Comparison of ENCODE assay signal across 13 cellular contexts in the genomic region with DNA sequence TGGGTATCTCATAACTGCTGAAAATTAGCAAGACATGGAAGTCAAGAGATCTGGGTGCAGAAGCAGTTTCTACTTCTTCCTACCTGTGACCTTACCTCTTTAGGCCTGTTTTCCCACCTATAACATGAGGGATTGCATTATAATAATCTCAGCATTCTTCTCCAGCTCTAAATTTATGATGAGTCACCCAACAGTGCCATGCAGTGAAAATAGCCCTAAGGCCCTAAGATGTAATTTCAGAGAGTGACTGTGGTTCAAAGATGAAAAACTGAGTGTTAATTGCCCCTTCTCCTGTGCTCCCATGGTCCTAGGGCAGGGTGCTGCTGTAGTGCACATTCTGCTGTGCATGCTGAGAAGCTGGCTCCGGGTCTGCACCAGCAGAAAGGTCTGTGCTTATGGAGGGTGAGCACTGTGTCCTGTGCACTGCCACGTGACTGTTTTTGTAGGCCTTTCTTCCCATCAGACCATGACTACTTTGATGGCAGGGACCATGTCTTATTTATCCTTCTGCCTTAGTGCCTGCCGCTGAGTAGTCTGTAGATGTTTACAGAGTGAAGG. TPM values are rescaled to one million over a fixed set of nuclear protein-coding genes. Genes with fewer than 3 reads are reported as not detected.
DNase-seq lines count a peak whose midpoint lies in the region; ATAC-seq, FAIRE-seq and TF ChIP-seq lines count a peak whose summit lies in the region.
"Had no signal": no experiment of that assay in that cellular context is flagged by ENCODE, and none has a peak within 500 bp of the region (broad histone marks: within the 10 kb centered on the region; RNA-seq: fewer than 3 reads in every experiment).

No MANE protein-coding gene starts in this region.

- H3K14ac ChIP-seq in H9 (ENCODE audit: insufficient read depth, low read length): no peak overlapping the region

- TF ChIP-seq CTCF in AG04450 (IDR thresholded peaks at IDR 0.05; ENCODE audit: low read depth, low read length): no peak
- no peak for TF ChIP-seq CTCF in HCT116 (IDR thresholded peaks at IDR 0.05 in 2 of 3, conservative IDR thresholded peaks at IDR 0.05 in 1 of 3; ENCODE audit: borderline replicate concordance in 1 of 3, insufficient read depth in 1 of 3, low read depth in 2 of 3, low read length in 2 of 3)
- no peak for TF ChIP-seq CTCF in keratinocyte (optimal IDR thresholded peaks at IDR 0.05 in 1 of 3, IDR thresholded peaks at IDR 0.05 in 1 of 3, conservative IDR thresholded peaks at IDR 0.05 in 1 of 3; ENCODE audit: extremely low read depth in 1 of 3, insufficient read depth in 2 of 3, low read length in 3 of 3)
- TF ChIP-seq CTCF in endothelial cell (IDR thresholded peaks at IDR 0.05; ENCODE audit: unreplicated experiment): no peak
- no peak for TF ChIP-seq CTCF in H9 (conservative IDR thresholded peaks at IDR 0.05)

- ATAC-seq in HCT116 (peak; percentile 23), Right ventricle myocardium superior (ENCODE audit: poor library complexity) (no peak)
- ATAC-seq in activated T-helper 17 cell treated with anti-CD3 and anti-CD28 coated beads, Interleukin-2, amount 50 U/mL, for 72 hours (replicated peaks): no peak
- ATAC-seq: stimulated activated memory B cell treated with anti-CD40 and anti-IgM and Interleukin-4, amounts not matched to agents 10 μg/mL and 1 μg/mL and 100 μg/mL, for 72 hours had no signal

- no CpG with 5 or more reads among the region's 3 CpGs for WGBS in H9 (ENCODE audit: extremely low coverage, insufficient read length, low lambda C conversion rate)

- H3K4me1 Mint-ChIP-seq in activated T-helper 17 cell treated with anti-CD3 and anti-CD28 coated beads, Interleukin-2, amount 50 U/mL, for 72 hours: peaks cover 30% of the 10 kb centered on the region
- H3K4me1 Mint-ChIP-seq in endothelial cell (ENCODE audit: unreplicated experiment) (peaks cover 11% of the 10 kb centered on the region), H9 (peaks cover 5 to 6% of the 10 kb centered on the region in 2 experiments)

- no peak overlapping the region for H3K18ac ChIP-seq in H9 (ENCODE audit: insufficient read length, low read depth, low read length)

- H3T11ph ChIP-seq in H9 (ENCODE audit: low read length): no peak overlapping the region

- H2AK5ac ChIP-seq in H9 (ENCODE audit: insufficient read length, low read length): no peak overlapping the region

- H3K23me2 ChIP-seq in H9 (ENCODE audit: insufficient read length, low read depth, low read length, poor library complexity, severe bottlenecking): no peaks in the 10 kb centered on the region

- H3K4me2 ChIP-seq in HCT116 (ENCODE audit: low read length): peak overlapping the region; percentile 21
- no peak overlapping the region for H3K4me2 ChIP-seq in keratinocyte (ENCODE audit: control insufficient read depth, extremely low read depth, insufficient read depth, low read depth, low read length)
- H3K4me2 ChIP-seq in H9 (ENCODE audit: insufficient read depth, insufficient read length, low read length): no peak overlapping the region

- intact Hi-C loops in HCT116 (cut with micrococcal nuclease) (no loop called here), Right ventricle myocardium superior (cut with DNase I) (no loop called here)

- no peaks in the 10 kb centered on the region for H3K36me3 Mint-ChIP-seq in activated T-helper 17 cell treated with anti-CD3 and anti-CD28 coated beads, Interleukin-2, amount 50 U/mL, for 72 hours (ENCODE audit: low read depth)
- H3K36me3 Mint-ChIP-seq in endothelial cell (ENCODE audit: low read depth, unreplicated experiment) (no peaks in the 10 kb centered on the region), H9 (ENCODE audit: insufficient read depth in 1 of 3, low read depth in 3 of 3) (no peaks in the 10 kb centered on the region)
- H3K36me3 Mint-ChIP-seq: stimulated activated memory B cell treated with anti-CD40 and anti-IgM and Interleukin-4, amounts not matched to agents 10 μg/mL and 1 μg/mL and 100 μg/mL, for 72 hours had no signal

- POLR2A ChIA-PET in AG04450 (lab: Yijun Ruan, JAX): interaction anchor here (1.5 to 1.9 kb wide), 2 partner anchors 30 kb away, joined by 5 to 9 read pairs; a partner anchor contains a TSS
- POLR2A ChIA-PET in HCT116 (lab: Charles Lee): interaction anchor here (0.7 to 2.0 kb wide), 3 partner anchors 9 to 50 kb away, joined by 3 to 9 read pairs (median 4); a partner anchor contains a TSS

- no peak overlapping the region for H2BK20ac ChIP-seq in H9 (ENCODE audit: low read depth, low read length, poor library complexity, severe bottlenecking)

- H3K27ac ChIP-seq in AG04450 (ENCODE audit: low read depth, low read length) (peak overlapping the region; percentile 91), HCT116 (ENCODE audit: low read depth, low read length) (peak overlapping the region; percentile 28), keratinocyte (ENCODE audit: control insufficient read depth, insufficient read depth, low read length) (peak overlapping the region; percentile 70), H9 (ENCODE audit: insufficient read length, low read depth, low read length) (no peak overlapping the region)

- no peak overlapping the region for H3K56ac ChIP-seq in H9 (ENCODE audit: insufficient read length, low read depth, low read length)

- no peaks in the 10 kb centered on the region for H3K9me2 ChIP-seq in HCT116 (ENCODE audit: insufficient read depth)

- TF ChIP-seq RAD21 in HCT116 (IDR thresholded peaks at IDR 0.05; ENCODE audit: low read depth): no peak

- H3K36me3 ChIP-seq in HCT116 (ENCODE audit: control insufficient read depth in 1 of 2, insufficient read depth in 2 of 2, low read length in 2 of 2): no peaks in the 10 kb centered on the region
- H3K36me3 ChIP-seq in keratinocyte (ENCODE audit: control insufficient read depth in 2 of 2, extremely low read depth in 1 of 2, insufficient read depth in 2 of 2, low read length in 2 of 2): no peaks in the 10 kb centered on the region
- H3K36me3 ChIP-seq: ovary had no signal

- H4K5ac ChIP-seq in H9 (ENCODE audit: insufficient read length, low read depth, low read length): no peak overlapping the region

- no peak overlapping the region for H2BK15ac ChIP-seq in H9 (ENCODE audit: low read depth, low read length)

- peak; percentile 44 for FAIRE-seq in keratinocyte (lab: Jason Lieb, UNC)

- RAD21 ChIA-PET in HCT116 (lab: Charles Lee; ENCODE audit: low non-redundant PET in 1 of 2, low total read pairs in 2 of 2, uncharacterized antibody in 2 of 2, unreplicated experiment in 2 of 2): no interaction called here

- H3K9me3 ChIP-seq in AG04450 (ENCODE audit: control insufficient read depth, insufficient read depth, low read length) (no peaks in the 10 kb centered on the region), HCT116 (ENCODE audit: control insufficient read depth in 1 of 2, insufficient read depth in 1 of 2, low read depth in 1 of 2, low read length in 2 of 2) (no peaks in the 10 kb centered on the region), keratinocyte (ENCODE audit: control insufficient read depth, low read depth, low read length) (no peaks in the 10 kb centered on the region), H9 (ENCODE audit: control insufficient read depth, low read depth, low read length) (no peaks in the 10 kb centered on the region)
- H3K9me3 ChIP-seq: ovary had no signal

- no peak overlapping the region for H3K4ac ChIP-seq in H9 (ENCODE audit: low read depth, low read length)

- no peak overlapping the region for H3K9ac ChIP-seq in HCT116 (ENCODE audit: low read length)
- H3K9ac ChIP-seq in keratinocyte (ENCODE audit: control insufficient read depth, extremely low read depth, insufficient read depth, low read length): no peak overlapping the region
- H3K9ac ChIP-seq in H9 (ENCODE audit: extremely low read depth, insufficient read length, low read length): no peak overlapping the region

- no peak overlapping the region for H3K23ac ChIP-seq in H9 (ENCODE audit: insufficient read length, low read depth, low read length)

- H3K4me1 ChIP-seq in HCT116 (ENCODE audit: control insufficient read depth in 1 of 2, insufficient read depth in 2 of 2, low read length in 2 of 2) (peaks cover 28 to 44% of the 10 kb centered on the region in 2 experiments), keratinocyte (ENCODE audit: control insufficient read depth, extremely low read depth, insufficient read depth, low read length) (peaks cover 51% of the 10 kb centered on the region), H9 (ENCODE audit: insufficient read depth, low read length) (no peaks in the 10 kb centered on the region)

- no peak overlapping the region for H2BK12ac ChIP-seq in H9 (ENCODE audit: insufficient read length, low read depth, low read length)

- H3K4me3 ChIP-seq in AG04450 (ENCODE audit: low read depth, low read length) (no peak overlapping the region), HCT116 (replicated peaks in 1 of 2; ENCODE audit: low read depth in 1 of 2, low read length in 2 of 2) (no peak overlapping the region), keratinocyte (ENCODE audit: control insufficient read depth in 2 of 3, extremely low read depth in 1 of 3, insufficient read depth in 2 of 3, low read depth in 1 of 3, low read length in 3 of 3) (no peak overlapping the region)
- H3K4me3 ChIP-seq: lung, ovary had no signal

- no peaks in the 10 kb centered on the region for H3K79me2 ChIP-seq in HCT116 (ENCODE audit: insufficient read depth, low read length)
- no peaks in the 10 kb centered on the region for H3K79me2 ChIP-seq in keratinocyte (ENCODE audit: control insufficient read depth, insufficient read depth, low read length)
- no peaks in the 10 kb centered on the region for H3K79me2 ChIP-seq in H9 (ENCODE audit: insufficient read depth, low read length)

- H4K20me1 ChIP-seq in HCT116 (ENCODE audit: insufficient read depth) (no peaks in the 10 kb centered on the region), keratinocyte (ENCODE audit: control insufficient read depth, extremely low read depth, insufficient read depth, low read length) (no peaks in the 10 kb centered on the region), H9 (ENCODE audit: control insufficient read depth, insufficient read depth, insufficient read length) (no peaks in the 10 kb centered on the region)

- H2BK5ac ChIP-seq in H9 (ENCODE audit: insufficient read length, low read length): no peak overlapping the region

- H4K91ac ChIP-seq in H9 (ENCODE audit: insufficient read length, low read depth, low read length): no peak overlapping the region

- peak overlapping the region; percentile 24 for H2AFZ ChIP-seq in HCT116 (ENCODE audit: low read depth, low read length, poor library complexity, severe bottlenecking)
- no peak overlapping the region for H2AFZ ChIP-seq in keratinocyte (ENCODE audit: control insufficient read depth, low read length)
- H2AFZ ChIP-seq in H9 (ENCODE audit: low read length): no peak overlapping the region

- TF ChIP-seq POLR2A in HCT116 (IDR thresholded peaks at IDR 0.05; ENCODE audit: borderline replicate concordance, extremely low read depth, insufficient read depth, insufficient read length): no peak

- no peaks in the 10 kb centered on the region for H3K9me3 Mint-ChIP-seq in activated T-helper 17 cell treated with anti-CD3 and anti-CD28 coated beads, Interleukin-2, amount 50 U/mL, for 72 hours
- H3K9me3 Mint-ChIP-seq in endothelial cell (ENCODE audit: unreplicated experiment) (no peaks in the 10 kb centered on the region), H9 (no peaks in the 10 kb centered on the region)
- H3K9me3 Mint-ChIP-seq: stimulated activated memory B cell treated with anti-CD40 and anti-IgM and Interleukin-4, amounts not matched to agents 10 μg/mL and 1 μg/mL and 100 μg/mL, for 72 hours had no signal

- H4K8ac ChIP-seq in H9 (replicated peaks; ENCODE audit: insufficient read length, low read depth, low read length): no peak overlapping the region

- no peaks in the 10 kb centered on the region for H3K27me3 ChIP-seq in AG04450 (ENCODE audit: control insufficient read depth, insufficient read depth, low read length)
- H3K27me3 ChIP-seq in HCT116 (ENCODE audit: insufficient read depth, low read length): no peaks in the 10 kb centered on the region
- H3K27me3 ChIP-seq in keratinocyte (ENCODE audit: control insufficient read depth, extremely low read depth, insufficient read depth, low read length): no peaks in the 10 kb centered on the region
- H3K27me3 ChIP-seq in H9 (ENCODE audit: insufficient read depth, low read length): no peaks in the 10 kb centered on the region
- H3K27me3 ChIP-seq: ovary had no signal

- H3K9me1 ChIP-seq in keratinocyte (ENCODE audit: control insufficient read depth, extremely low read depth, insufficient read depth, low read length): no peaks in the 10 kb centered on the region

- peak overlapping the region; percentile 90 for H3K27ac Mint-ChIP-seq in activated T-helper 17 cell treated with anti-CD3 and anti-CD28 coated beads, Interleukin-2, amount 50 U/mL, for 72 hours
- no peak overlapping the region for H3K27ac Mint-ChIP-seq in endothelial cell (ENCODE audit: unreplicated experiment)
- H3K27ac Mint-ChIP-seq in H9: no peak overlapping the region

- no TSS peak for BruUV-seq in HCT116 (replicated peaks; lab: Mats Ljungman, UMichigan)

- no peaks in the 10 kb centered on the region for H3K79me1 ChIP-seq in H9 (ENCODE audit: insufficient read depth, low read depth, low read length, poor library complexity, severe bottlenecking)

- dilution Hi-C loops in keratinocyte (cut with MboI; ENCODE audit: extremely low pct_ligation_motif_present, low sequenced_read_pairs): no loop called here

- CTCF ChIA-PET in AG04450 (lab: Charles Lee) (interaction anchor here (1.2 kb wide), 1 partner anchor 945 kb away, joined by 5 read pairs; no protein-coding TSS in a partner anchor), HCT116 (lab: Charles Lee) (interaction anchor here (1.1 kb wide), 1 partner anchor 14 kb away, joined by 3 read pairs; no protein-coding TSS in a partner anchor)

- H3K4me3 Mint-ChIP-seq in activated T-helper 17 cell treated with anti-CD3 and anti-CD28 coated beads, Interleukin-2, amount 50 U/mL, for 72 hours: peak overlapping the region; percentile 72
- H3K4me3 Mint-ChIP-seq in endothelial cell (ENCODE audit: unreplicated experiment): no peak overlapping the region
- no peak overlapping the region for H3K4me3 Mint-ChIP-seq in H9
- H3K4me3 Mint-ChIP-seq: stimulated activated memory B cell treated with anti-CD40 and anti-IgM and Interleukin-4, amounts not matched to agents 10 μg/mL and 1 μg/mL and 100 μg/mL, for 72 hours had no signal

- no peaks in the 10 kb centered on the region for H3K27me3 Mint-ChIP-seq in activated T-helper 17 cell treated with anti-CD3 and anti-CD28 coated beads, Interleukin-2, amount 50 U/mL, for 72 hours
- H3K27me3 Mint-ChIP-seq in endothelial cell (ENCODE audit: unreplicated experiment) (no peaks in the 10 kb centered on the region), H9 (ENCODE audit: low read depth) (no peaks in the 10 kb centered on the region; the same call in 1 of the 2 replicates)
- H3K27me3 Mint-ChIP-seq: stimulated activated memory B cell treated with anti-CD40 and anti-IgM and Interleukin-4, amounts not matched to agents 10 μg/mL and 1 μg/mL and 100 μg/mL, for 72 hours had no signal

- H2BK120ac ChIP-seq in H9 (ENCODE audit: low read depth, low read length, poor library complexity, severe bottlenecking): no peak overlapping the region

- no peak for DNase-seq in AG04450 (ENCODE audit: low read depth, low spot score)
- no peak for DNase-seq in HCT116 (ENCODE audit: low read depth, low spot score)
- DNase-seq in keratinocyte (ENCODE audit: low read depth, low spot score): no peak
- no peak for DNase-seq in NCI-H1694 treated with DMSO at 0.1 percent for 48 hours (lab: John Stamatoyannopoulos, UW)
- DNase-seq in endothelial cell (ENCODE audit: low spot score): no peak
- DNase-seq in Right ventricle myocardium superior: no peak
- no peak for DNase-seq in H9
- DNase-seq: activated CD4-positive, alpha-beta T cell treated with anti-CD3 and anti-CD28 coated beads, Interleukin-2, amount 50 U/mL, for 4 hours; NCI-H526; ovary had no signal

RNA-seq across cellular contexts. Expression of a gene that starts 29.7 kb away (rescaled TPM):
- 48.7 and 56.5 TPM in 2 replicates for polyA plus RNA-seq in AG04450 (2011; rRNA removed)
- polyA minus RNA-seq in AG04450 (2011; rRNA and poly(A)+ RNA removed): 95.6 and 108 TPM in 2 replicates
- 18.7 TPM for total RNA-seq in HCT116 (2021; ENCODE audit: unreplicated experiment)
- 42.4 and 58.4 TPM in 2 replicates for polyA plus RNA-seq in HCT116 (2012)
- total RNA-seq in activated T-helper 17 cell treated with anti-CD3 and anti-CD28 coated beads, Interleukin-2, amount 50 U/mL, for 72 hours: 10 to 100 TPM; 53.4 to 62.2 TPM
- polyA plus RNA-seq in keratinocyte: 31.2 to 83.1 TPM (median 70.1 TPM) in 3 replicates
- polyA plus RNA-seq in keratinocyte (2011; ENCODE audit: low read depth): 322 TPM
- polyA plus RNA-seq in keratinocyte (2011; cell fraction: cytosol; rRNA removed): 20.0 and 37.1 TPM in 2 replicates
- polyA plus RNA-seq in keratinocyte (2011; cell fraction: nucleus; rRNA removed): 170 and 226 TPM in 2 replicates
- polyA plus RNA-seq in keratinocyte (2012; ENCODE audit: low replicate concordance): 43.2 and 179 TPM in 2 replicates
- polyA minus RNA-seq in keratinocyte: 28.4 to 46.4 TPM (median 36.4 TPM) in 3 replicates
- 76.4 TPM for polyA minus RNA-seq in keratinocyte (2011; cell fraction: cytosol; rRNA and poly(A)+ RNA removed)
- 198 and 206 TPM in 2 replicates for polyA minus RNA-seq in keratinocyte (2011; cell fraction: nucleus; rRNA and poly(A)+ RNA removed)
- total RNA-seq in endothelial cell (ENCODE audit: unreplicated experiment): 56.3 TPM
- 54.8 TPM for total RNA-seq in Right ventricle myocardium superior
- 14.2 and 15.7 TPM in 2 replicates for total RNA-seq in H9 (2021)

RNA-seq across cellular contexts. Expression of a gene that starts 54.3 kb away (rescaled TPM):
- polyA plus RNA-seq in AG04450 (2011; rRNA removed): 19.9 and 27.3 TPM in 2 replicates
- 26.1 and 51.0 TPM in 2 replicates for polyA minus RNA-seq in AG04450 (2011; rRNA and poly(A)+ RNA removed)
- total RNA-seq in HCT116 (2021; ENCODE audit: unreplicated experiment): 37.5 TPM
- 5.4 and 6.1 TPM in 2 replicates for polyA plus RNA-seq in HCT116 (2012)
- 10 to 100 TPM; 45.2 to 63.6 TPM for total RNA-seq in activated T-helper 17 cell treated with anti-CD3 and anti-CD28 coated beads, Interleukin-2, amount 50 U/mL, for 72 hours
- 9.5 to 25.9 TPM (median 21.9 TPM) in 3 replicates for polyA plus RNA-seq in keratinocyte
- polyA plus RNA-seq in keratinocyte (2011; ENCODE audit: low read depth): 34.8 TPM
- polyA plus RNA-seq in keratinocyte (2011; cell fraction: cytosol; rRNA removed): 3.7 and 7.7 TPM in 2 replicates
- polyA plus RNA-seq in keratinocyte (2011; cell fraction: nucleus; rRNA removed): 39.0 and 54.7 TPM in 2 replicates
- 5.3 and 10.4 TPM in 2 replicates for polyA plus RNA-seq in keratinocyte (2012; ENCODE audit: low replicate concordance)
- polyA minus RNA-seq in keratinocyte: 8.6 to 41.7 TPM (median 16.2 TPM) in 3 replicates
- 8.8 TPM for polyA minus RNA-seq in keratinocyte (2011; cell fraction: cytosol; rRNA and poly(A)+ RNA removed)
- polyA minus RNA-seq in keratinocyte (2011; cell fraction: nucleus; rRNA and poly(A)+ RNA removed): 28.7 and 52.4 TPM in 2 replicates
- 60.8 TPM for total RNA-seq in endothelial cell (ENCODE audit: unreplicated experiment)
- total RNA-seq in Right ventricle myocardium superior: 20.3 TPM
- 72.2 and 76.9 TPM in 2 replicates for total RNA-seq in H9 (2021)
